Comparison of ENCODE assay signal across 19 cellular contexts in genomic region chr7:85230623-85231022, GRCh38. TPM values are rescaled to one million over a fixed set of nuclear protein-coding genes. Genes with fewer than 3 reads are reported as not detected.
DNase-seq lines count a peak whose midpoint lies in the region; ATAC-seq, FAIRE-seq and TF ChIP-seq lines count a peak whose summit lies in the region.
"Had no signal": no experiment of that assay in that cellular context is flagged by ENCODE, and none has a peak within 500 bp of the region (broad histone marks: within the 10 kb centered on the region; RNA-seq: fewer than 3 reads in every experiment).

No MANE protein-coding gene starts in this region.

- no peaks in the 10 kb centered on the region for H3K36me3 Mint-ChIP-seq in T-cell

- no TSS peak for BruUV-seq in GM12878 (replicated peaks; lab: Mats Ljungman, UMichigan)

- TF ChIP-seq EP300 in GM12878 (IDR thresholded peaks at IDR 0.05; ENCODE audit: borderline replicate concordance in 1 of 2, control insufficient read depth in 1 of 2, low read depth in 2 of 2, low read length in 2 of 2), result no peak

- H3K4me1 Mint-ChIP-seq in T-cell, result no peaks in the 10 kb centered on the region

- no peaks in the 10 kb centered on the region for H3K27me3 Mint-ChIP-seq in T-cell

- TF ChIP-seq POLR2A in GM12878 (IDR thresholded peaks at IDR 0.05; ENCODE audit: low read depth, low read length), result no peak

- ATAC-seq in GM12878 (0 out of 3 replicates have a peak, but pooled peaks have one; percentile 30), T-cell (replicated peaks in 1 of 4) (no peak), GM21381 (IDR thresholded peaks at IDR 0.05; ENCODE audit: unreplicated experiment) (no peak)
- ATAC-seq: HepG2 had no signal

- H3K9ac ChIP-seq in GM12878 (ENCODE audit: control insufficient read depth, insufficient read depth, low read length), result no peak overlapping the region

- in situ Hi-C loops in GM12878 (cut with MboI), result no loop called here

- POLR2A ChIA-PET in GM12878 (lab: Charles Lee) (no interaction called here), T-cell (lab: Charles Lee) (no interaction called here), GM10248 (lab: Yijun Ruan, JAX) (no interaction called here)

- intact Hi-C loops in GM12878 (cut with micrococcal nuclease; ENCODE audit: unreplicated experiment), result no loop called here

- peak; percentile 22 for DNase-seq in DMS53 (lab: John Stamatoyannopoulos, UW)
- DNase-seq in DMS53 treated with DMSO at 0.1 percent for 48 hours (lab: John Stamatoyannopoulos, UW; ENCODE audit: unreplicated experiment), result no peak
- DNase-seq in NAMALWA (ENCODE audit: low spot score), result peak; percentile 33
- no peak for DNase-seq in GM12878 (ENCODE audit: low read depth, low spot score)
- no peak for DNase-seq in NCI-H446 treated with DMSO at 0.1 percent for 48 hours (lab: John Stamatoyannopoulos, UW)
- DNase-seq in T-cell, result no peak
- DNase-seq in GM10248 (ENCODE audit: extremely low spot score), result no peak
- DNase-seq: COR-L47, DMS153, H7, Karpas-422, NCI-H1092, NCI-H1694, NCI-H446, NCI-H748 treated with DMSO at 0.1 percent for 48 hours had no signal

- no peak overlapping the region for H3K27ac ChIP-seq in GM12878 (ENCODE audit: control insufficient read depth, insufficient read depth)
- H3K27ac ChIP-seq: 22Rv1 had no signal

- no peak overlapping the region for H3K27ac Mint-ChIP-seq in T-cell

- H3K79me2 ChIP-seq in GM12878 (ENCODE audit: control insufficient read depth, insufficient read depth, low read length), result no peaks in the 10 kb centered on the region

- RAD21 ChIA-PET in GM12878 (lab: Charles Lee; ENCODE audit: unreplicated experiment), result no interaction called here

- WGBS in GM12878 (ENCODE audit: insufficient coverage, insufficient replicate concordance, low lambda C conversion rate, missing lambda C conversion rate), result 2% methylated on average over 3 of the region's 3 CpGs

- H3K27me3 ChIP-seq in GM12878 (replicated peaks in 1 of 2; ENCODE audit: control insufficient read depth in 2 of 2, insufficient read depth in 2 of 2, low read length in 1 of 2), result no peaks in the 10 kb centered on the region

- TF ChIP-seq RAD21 in GM12878 (IDR thresholded peaks at IDR 0.05; ENCODE audit: insufficient read depth, low read depth, low read length), result no peak

- no peaks in the 10 kb centered on the region for H3K4me1 ChIP-seq in GM12878 (ENCODE audit: control insufficient read depth, insufficient read depth, low read length)

- H3K9me3 Mint-ChIP-seq in T-cell, result peaks cover 3 to 25% (median 10%) of the 10 kb centered on the region in 3 donors

- SMC1A ChIA-PET in GM12878 (lab: Charles Lee; ENCODE audit: uncharacterized antibody, unreplicated experiment), result no interaction called here

- no peaks in the 10 kb centered on the region for H3K36me3 ChIP-seq in GM12878 (ENCODE audit: control insufficient read depth in 2 of 2, insufficient read depth in 2 of 2, low read length in 1 of 2)

- no peaks in the 10 kb centered on the region for H3K9me3 ChIP-seq in GM12878 (replicated peaks; ENCODE audit: control insufficient read depth, insufficient read depth, low read length)

- H3K4me3 Mint-ChIP-seq in T-cell, result no peak overlapping the region

- no peak for FAIRE-seq in GM12878 (lab: Jason Lieb, UNC)
- FAIRE-seq: GM12892, HepG2 had no signal

- H3K4me3 ChIP-seq in GM12878, result no peak overlapping the region

- TF ChIP-seq CTCF in GM12878 (IDR thresholded peaks at IDR 0.05 in 2 of 3, conservative IDR thresholded peaks at IDR 0.05 in 1 of 3; ENCODE audit: control insufficient read depth in 2 of 3, extremely low read depth in 1 of 3, insufficient read depth in 1 of 3, low read depth in 3 of 3, low read length in 3 of 3) (no peak), GM10248 (IDR thresholded peaks at IDR 0.05; ENCODE audit: control extremely low read depth, extremely low read depth, low read depth, missing control alignments) (no peak)

- CTCF ChIA-PET in GM12878 (lab: Yijun Ruan, JAX) (no interaction called here), T-cell (lab: Charles Lee) (no interaction called here), GM10248 (lab: Yijun Ruan, JAX) (interaction anchor here (1.2 kb wide), 1 partner anchor 47 kb away, joined by 3 read pairs; no protein-coding TSS in a partner anchor)

- no peak overlapping the region for H2AFZ ChIP-seq in GM12878 (ENCODE audit: control insufficient read depth, low read depth, low read length)

- H4K20me1 ChIP-seq in GM12878 (ENCODE audit: control insufficient read depth, insufficient read depth), result no peaks in the 10 kb centered on the region

- no peak overlapping the region for H3K4me2 ChIP-seq in GM12878 (ENCODE audit: control insufficient read depth, insufficient read depth)

TF ChIP-seq in GM12878, 131 proteins besides CTCF, POLR2A, EP300 and RAD21 (continues in another document):
- TF ChIP-seq MAX (IDR thresholded peaks at IDR 0.05; ENCODE audit: low read depth, low read length) (no peak), EED (IDR thresholded peaks at IDR 0.05; ENCODE audit: low read depth) (no peak), CHD1 (IDR thresholded peaks at IDR 0.05; ENCODE audit: low read depth, low read length) (no peak), POLR2AphosphoS2 (IDR thresholded peaks at IDR 0.05; ENCODE audit: low read depth, low read length) (no peak), IKZF2 (IDR thresholded peaks at IDR 0.05) (no peak), USF2 (IDR thresholded peaks at IDR 0.05; ENCODE audit: borderline replicate concordance, low read depth, low read length) (no peak), CBFB (IDR thresholded peaks at IDR 0.05; ENCODE audit: low read depth) (no peak), STAT1 (conservative IDR thresholded peaks at IDR 0.05) (no peak), ZBTB33 (IDR thresholded peaks at IDR 0.05) (no peak), DPF2 (IDR thresholded peaks at IDR 0.05) (no peak), EZH2 (IDR thresholded peaks at IDR 0.05; ENCODE audit: borderline replicate concordance, control insufficient read depth, low read depth, low read length) (no peak), LARP7 (IDR thresholded peaks at IDR 0.05) (no peak), NR2F1 (conservative IDR thresholded peaks at IDR 0.05) (no peak), SREBF1 (IDR thresholded peaks at IDR 0.05; ENCODE audit: low read length) (no peak)

RNA-seq across cellular contexts. Expression of gene SEMA3D, which starts 43.8 kb away (rescaled TPM):
- not detected in 2 replicates for total RNA-seq in GM12878 (2013; cell fraction: nucleolus; rRNA removed)
- total RNA-seq in GM12878 (2014; rRNA removed) (0.16 TPM in 1 of 2 replicates, not detected in the other), GM12878 (2014; rRNA removed; fragmentation: Illumina TruSeq; extraction: Trizol) (not detected in 2 replicates), GM12878 (2021) (not detected in 2 replicates), T-cell (under 1 TPM in 1 of 5 donors, not detected in 4; 0.29 TPM)
- not detected for polyA plus RNA-seq in GM12878 (2011; ENCODE audit: low read depth)
- polyA plus RNA-seq in GM12878 (2011; rRNA removed) (0.01 TPM in 1 of 2 replicates, not detected in the other), GM12878 (2014; fragmentation: Illumina TruSeq; extraction: Trizol) (not detected in 2 replicates), GM12878 (2014; fragmentation: Nextera tagmentation; extraction: Ambion mirVana) (under 1 TPM in 1 of 2 experiments, not detected in 1; 0.04 TPM), GM12878 (2014; rRNA removed) (0.01 TPM in 1 of 2 replicates, not detected in the other), GM12878 (2016; fragmentation: Nextera tagmentation; extraction: Ambion mirVana) (not detected)
- polyA plus RNA-seq in GM12878 (2011; cell fraction: cytosol; rRNA removed), result not detected in 2 replicates
- polyA plus RNA-seq in GM12878 (2011; cell fraction: nucleus; rRNA removed), result not detected in 2 replicates
- polyA plus RNA-seq in GM12878 (2012), result 0.03 TPM in 1 of 2 replicates, not detected in the other
- 0.15 TPM in 1 of 2 replicates, not detected in the other for polyA minus RNA-seq in GM12878 (2011; rRNA and poly(A)+ RNA removed)
- not detected in 2 replicates for polyA minus RNA-seq in GM12878 (2011; cell fraction: cytosol; rRNA and poly(A)+ RNA removed)
- 0.19 TPM in 1 of 2 replicates, not detected in the other for polyA minus RNA-seq in GM12878 (2011; cell fraction: nucleus; rRNA and poly(A)+ RNA removed)
- polyA plus RNA-seq: HepG2 had no signal

Comparison
In these comparisons a context has a peak if more than half of its experiments do, and no peak if none do; other contexts are left out.
1. DNase-seq: peak in DMS53 (single experiment) and NAMALWA (single experiment); none in DMS53 treated with DMSO at 0.1 percent for 48 hours (single experiment), GM12878 (single experiment), NCI-H446 treated with DMSO at 0.1 percent for 48 hours (single experiment), T-cell (0 of 34) and GM10248 (single experiment).